11 cellular contexts compared by ENCODE assay signal in the genomic region with DNA sequence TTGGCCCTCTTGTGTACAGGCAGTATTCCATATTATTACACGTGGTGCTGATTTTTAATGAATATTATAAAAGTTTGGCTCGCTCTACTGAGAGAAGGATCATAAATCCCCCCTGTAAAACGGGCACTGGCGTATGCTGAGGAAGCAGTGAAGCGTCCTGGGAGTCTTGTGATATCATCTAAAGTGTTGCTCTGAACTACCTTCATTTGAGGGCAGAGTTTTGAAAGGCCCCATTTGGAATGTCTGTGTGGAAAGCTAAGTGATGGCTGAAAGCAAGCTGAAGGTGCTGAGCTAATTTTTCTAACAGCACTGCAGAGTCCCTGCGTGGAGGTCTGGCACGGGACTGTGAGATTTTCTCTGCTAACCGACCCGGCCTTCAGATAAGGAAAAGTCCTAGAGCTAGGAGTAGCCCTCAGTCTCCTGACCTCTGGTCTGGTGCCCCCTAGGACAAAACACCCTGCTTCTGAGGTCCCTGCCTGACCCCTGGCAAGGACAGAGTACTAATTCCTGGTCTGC. TPM values are rescaled to one million over a fixed set of nuclear protein-coding genes. Genes with fewer than 3 reads are reported as not detected.
A peak's percentile ranks its signal among the peaks of the same experiment; 100 is the strongest.
DNase-seq lines count a peak whose midpoint lies in the region; ATAC-seq and TF ChIP-seq lines count a peak whose summit lies in the region.
"Had no signal": no experiment of that assay in that cellular context is flagged by ENCODE, and none has a peak within 500 bp of the region (broad histone marks: within the 10 kb centered on the region; RNA-seq: fewer than 3 reads in every experiment).

No MANE protein-coding gene starts in this region.

- DNase-seq in activated T-cell treated with anti-CD3 and anti-CD28 coated beads, Interleukin-2, amount 50 U/mL, for 24 hours, result no peak
- DNase-seq in activated T-cell treated with anti-CD3 and anti-CD28 coated beads for 4 hours (no peak), memory B cell (ENCODE audit: low spot score in 2 of 2) (no peak), OCI-M2 (lab: John Stamatoyannopoulos, UW; ENCODE audit: unreplicated experiment) (no peak), colonic mucosa (no peak)
- no peak for DNase-seq in activated CD8-positive, alpha-beta T cell treated with anti-CD3 and anti-CD28 coated beads, Interleukin-2, amount 10 ng/mL, durations not matched to agents 7 days and 5 days
- DNase-seq in stimulated activated naive CD8-positive, alpha-beta T cell treated with anti-CD3 and anti-CD28 coated beads, Interleukin-15, amount 100 ng/mL, for 72 hours, result no peak
- DNase-seq: heart right ventricle, NCI-H1694 had no signal

- peaks cover 9% of the 10 kb centered on the region for H3K4me1 ChIP-seq in colonic mucosa

- H3K27me3 ChIP-seq in colonic mucosa, result peaks cover 34% of the 10 kb centered on the region

- ATAC-seq in activated CD8-positive, alpha-beta T cell treated with anti-CD3 and anti-CD28 coated beads, Interleukin-2, amount 10 ng/mL, durations not matched to agents 7 days and 5 days, result no peak
- ATAC-seq in memory B cell (ENCODE audit: low read depth), result no peak
- ATAC-seq in stimulated activated naive CD8-positive, alpha-beta T cell treated with anti-CD3 and anti-CD28 coated beads, Interleukin-15, amount 100 ng/mL, for 72 hours, result no peak
- no peak for ATAC-seq in GM21576 (IDR thresholded peaks at IDR 0.05; ENCODE audit: unreplicated experiment)

- no peak overlapping the region for H3K4me3 ChIP-seq in colonic mucosa

- intact Hi-C loops in colonic mucosa (cut with DNase I), result loop anchor here (10.0 kb wide), 1 partner anchor 177 kb away; no protein-coding TSS in a partner anchor

- H3K36me3 Mint-ChIP-seq in activated T-cell treated with anti-CD3 and anti-CD28 coated beads, Interleukin-2, amount 50 U/mL, for 24 hours (ENCODE audit: low read depth), result peaks cover 25% of the 10 kb centered on the region
- peaks cover 8% of the 10 kb centered on the region for H3K36me3 Mint-ChIP-seq in activated CD8-positive, alpha-beta T cell treated with anti-CD3 and anti-CD28 coated beads, Interleukin-2, amount 10 ng/mL, durations not matched to agents 7 days and 5 days (ENCODE audit: low read depth)
- peaks cover 2% of the 10 kb centered on the region for H3K36me3 Mint-ChIP-seq in memory B cell

- POLR2A ChIA-PET in activated CD8-positive, alpha-beta T cell treated with anti-CD3 and anti-CD28 coated beads, Interleukin-2, amount 10 ng/mL, durations not matched to agents 7 days and 5 days (lab: Charles Lee), result interaction anchor here (0.9 to 1.4 kb wide), 2 partner anchors 13 to 46 kb away, joined by 3 read pairs; no protein-coding TSS in a partner anchor

- H3K9ac ChIP-seq in colonic mucosa (ENCODE audit: low read depth in 2 of 2, low read length in 2 of 2), result no peak overlapping the region

- no peak overlapping the region for H3K27ac ChIP-seq in colonic mucosa

- H3K4me1 Mint-ChIP-seq in activated T-cell treated with anti-CD3 and anti-CD28 coated beads, Interleukin-2, amount 50 U/mL, for 24 hours (ENCODE audit: low read depth), result peaks cover 49% of the 10 kb centered on the region
- H3K4me1 Mint-ChIP-seq in activated CD8-positive, alpha-beta T cell treated with anti-CD3 and anti-CD28 coated beads, Interleukin-2, amount 10 ng/mL, durations not matched to agents 7 days and 5 days (ENCODE audit: low read depth), result peaks cover 18% of the 10 kb centered on the region
- peaks cover 25% of the 10 kb centered on the region for H3K4me1 Mint-ChIP-seq in memory B cell
- peaks cover 58% of the 10 kb centered on the region for H3K4me1 Mint-ChIP-seq in stimulated activated naive CD8-positive, alpha-beta T cell treated with anti-CD3 and anti-CD28 coated beads, Interleukin-15, amount 100 ng/mL, for 72 hours

- peak overlapping the region; percentile 71 for H3K4me3 Mint-ChIP-seq in activated T-cell treated with anti-CD3 and anti-CD28 coated beads, Interleukin-2, amount 50 U/mL, for 24 hours
- peak overlapping the region; percentile 59 for H3K4me3 Mint-ChIP-seq in activated CD8-positive, alpha-beta T cell treated with anti-CD3 and anti-CD28 coated beads, Interleukin-2, amount 10 ng/mL, durations not matched to agents 7 days and 5 days
- peak overlapping the region; percentile 70 for H3K4me3 Mint-ChIP-seq in memory B cell
- H3K4me3 Mint-ChIP-seq in stimulated activated naive CD8-positive, alpha-beta T cell treated with anti-CD3 and anti-CD28 coated beads, Interleukin-15, amount 100 ng/mL, for 72 hours, result peak overlapping the region; percentile 69 to 76

- CTCF ChIA-PET in activated CD8-positive, alpha-beta T cell treated with anti-CD3 and anti-CD28 coated beads, Interleukin-2, amount 10 ng/mL, durations not matched to agents 7 days and 5 days (lab: Charles Lee), result interaction anchor here (1.1 to 2.9 kb wide), 6 partner anchors 10 to 357 kb away, joined by 5 to 11 read pairs (median 7); no protein-coding TSS in a partner anchor

- no peaks in the 10 kb centered on the region for H3K9me3 ChIP-seq in colonic mucosa
- H3K9me3 ChIP-seq: heart right ventricle had no signal

- no peaks in the 10 kb centered on the region for H3K36me3 ChIP-seq in colonic mucosa
- H3K36me3 ChIP-seq: heart right ventricle had no signal

- no peaks in the 10 kb centered on the region for H3K9me3 Mint-ChIP-seq in activated T-cell treated with anti-CD3 and anti-CD28 coated beads, Interleukin-2, amount 50 U/mL, for 24 hours
- no peaks in the 10 kb centered on the region for H3K9me3 Mint-ChIP-seq in activated CD8-positive, alpha-beta T cell treated with anti-CD3 and anti-CD28 coated beads, Interleukin-2, amount 10 ng/mL, durations not matched to agents 7 days and 5 days (ENCODE audit: insufficient read depth)
- no peaks in the 10 kb centered on the region for H3K9me3 Mint-ChIP-seq in memory B cell
- H3K9me3 Mint-ChIP-seq in stimulated activated naive CD8-positive, alpha-beta T cell treated with anti-CD3 and anti-CD28 coated beads, Interleukin-15, amount 100 ng/mL, for 72 hours, result no peaks in the 10 kb centered on the region

- H3K27me3 Mint-ChIP-seq in activated T-cell treated with anti-CD3 and anti-CD28 coated beads, Interleukin-2, amount 50 U/mL, for 24 hours, result peaks cover 1% of the 10 kb centered on the region
- peaks cover 25% of the 10 kb centered on the region for H3K27me3 Mint-ChIP-seq in activated CD8-positive, alpha-beta T cell treated with anti-CD3 and anti-CD28 coated beads, Interleukin-2, amount 10 ng/mL, durations not matched to agents 7 days and 5 days (ENCODE audit: low read depth)
- H3K27me3 Mint-ChIP-seq in memory B cell, result no peaks in the 10 kb centered on the region
- H3K27me3 Mint-ChIP-seq in stimulated activated naive CD8-positive, alpha-beta T cell treated with anti-CD3 and anti-CD28 coated beads, Interleukin-15, amount 100 ng/mL, for 72 hours, result peaks cover 14% of the 10 kb centered on the region

- peak overlapping the region; percentile 79 for H3K27ac Mint-ChIP-seq in activated T-cell treated with anti-CD3 and anti-CD28 coated beads, Interleukin-2, amount 50 U/mL, for 24 hours
- no peak overlapping the region for H3K27ac Mint-ChIP-seq in activated CD8-positive, alpha-beta T cell treated with anti-CD3 and anti-CD28 coated beads, Interleukin-2, amount 10 ng/mL, durations not matched to agents 7 days and 5 days
- H3K27ac Mint-ChIP-seq in memory B cell, result peak overlapping the region; percentile 97
- H3K27ac Mint-ChIP-seq in stimulated activated naive CD8-positive, alpha-beta T cell treated with anti-CD3 and anti-CD28 coated beads, Interleukin-15, amount 100 ng/mL, for 72 hours, result no peak overlapping the region

- TF ChIP-seq CTCF in colonic mucosa (IDR thresholded peaks at IDR 0.05), result no peak

RNA-seq across cellular contexts. Expression of gene BACH2, which starts 1.3 kb away (rescaled TPM):
- total RNA-seq in activated CD8-positive, alpha-beta T cell treated with anti-CD3 and anti-CD28 coated beads, Interleukin-2, amount 10 ng/mL, durations not matched to agents 7 days and 5 days, result 10 to 100 TPM; 61.3 to 70.9 TPM
- total RNA-seq in colonic mucosa, result 1 to 10 TPM in 1 of 2 donors, under 1 TPM in 1; 0.52 to 1.2 TPM
- total RNA-seq: HepG2 had no signal

Comparison
In these comparisons a context has a peak if more than half of its experiments do, and no peak if none do; other contexts are left out.
1. H3K27ac Mint-ChIP-seq: peak in activated T-cell treated with anti-CD3 and anti-CD28 coated beads, Interleukin-2, amount 50 U/mL, for 24 hours (single experiment) and memory B cell (single experiment); none in activated CD8-positive, alpha-beta T cell treated with anti-CD3 and anti-CD28 coated beads, Interleukin-2, amount 10 ng/mL, durations not matched to agents 7 days and 5 days (single experiment) and stimulated activated naive CD8-positive, alpha-beta T cell treated with anti-CD3 and anti-CD28 coated beads, Interleukin-15, amount 100 ng/mL, for 72 hours (0 of 2).
2. RNA of gene BACH2, which starts 1.3 kb away (total RNA-seq): 61.3 to 70.9 TPM in activated CD8-positive, alpha-beta T cell treated with anti-CD3 and anti-CD28 coated beads, Interleukin-2, amount 10 ng/mL, durations not matched to agents 7 days and 5 days; 0.52 to 1.2 TPM in colonic mucosa; every median in the first group is over 10 times any median in the second.
3. Peak in every context shown above with its lines, with median percentiles within 50 percentile points of each other: H3K4me3 Mint-ChIP-seq.